Comparison of ENCODE assay signal across 8 cellular contexts in genomic region chr1:182781849-182782586, GRCh38. TPM values are rescaled to one million over a fixed set of nuclear protein-coding genes. Genes with fewer than 3 reads are reported as not detected.
DNase-seq lines count a peak whose midpoint lies in the region; ATAC-seq and TF ChIP-seq lines count a peak whose summit lies in the region.

No MANE protein-coding gene starts in this region.

- no peaks in the 10 kb centered on the region for H3K36me3 Mint-ChIP-seq in endodermal cell (ENCODE audit: low read depth)

- H3K27ac ChIP-seq in AG04450 (ENCODE audit: low read depth, low read length) (no peak overlapping the region), endodermal cell (ENCODE audit: low read depth, low read length) (no peak overlapping the region)

- peaks cover 20% of the 10 kb centered on the region for H3K4me1 Mint-ChIP-seq in endodermal cell

- no peak overlapping the region for H3K27ac Mint-ChIP-seq in endodermal cell

- H3K27me3 ChIP-seq in AG04450 (ENCODE audit: control insufficient read depth, insufficient read depth, low read length): peaks cover 5% of the 10 kb centered on the region
- H3K27me3 ChIP-seq in endodermal cell (ENCODE audit: control insufficient read depth, insufficient read depth, low read length, poor library complexity, severe bottlenecking): peaks cover 1% of the 10 kb centered on the region

- no peaks in the 10 kb centered on the region for H3K9me3 Mint-ChIP-seq in endodermal cell

- POLR2A ChIA-PET in AG04450 (lab: Yijun Ruan, JAX): no interaction called here

- no peak overlapping the region for H3K9ac ChIP-seq in endodermal cell (ENCODE audit: extremely low read depth, low read length, poor library complexity, severe bottlenecking)

- ATAC-seq in GM18873 (IDR thresholded peaks at IDR 0.05; ENCODE audit: low FRiP score, unreplicated experiment): peak; percentile 62

- H3K4me3 Mint-ChIP-seq in endodermal cell: no peak overlapping the region

- no peaks in the 10 kb centered on the region for H3K36me3 ChIP-seq in endodermal cell (ENCODE audit: control insufficient read depth, insufficient read depth, low read length)

- DNase-seq in AG04450 (ENCODE audit: low read depth, low spot score) (no peak), HPDE6-E6E7 (ENCODE audit: extremely low spot score) (peak; percentile 51), NOMO-1 (lab: John Stamatoyannopoulos, UW; ENCODE audit: unreplicated experiment in 2 of 2) (peak; percentile 58 to 69), endodermal cell (peak; percentile 93), mucosa of gallbladder (ENCODE audit: low spot score) (peak; percentile 69)
- peak; percentile 24 to 48 for DNase-seq in activated CD8-positive, alpha-beta memory T cell treated with anti-CD3 and anti-CD28 coated beads for 1 hour (ENCODE audit: extremely low read depth in 1 of 2, low read depth in 1 of 2)
- peak; percentile 41 to 61 for DNase-seq in stimulated activated CD8-positive, alpha-beta memory T cell treated with anti-CD3 and anti-CD28 coated beads, Interleukin-7, amount 100 ng/mL, for 48 hours (ENCODE audit: extremely low read depth in 1 of 2, low read depth in 1 of 2)

- H3K9me3 ChIP-seq in AG04450 (ENCODE audit: control insufficient read depth, insufficient read depth, low read length) (no peaks in the 10 kb centered on the region), endodermal cell (ENCODE audit: control insufficient read depth, low read length) (no peaks in the 10 kb centered on the region)

- peak; percentile 59 for TF ChIP-seq CTCF in AG04450 (IDR thresholded peaks at IDR 0.05; ENCODE audit: low read depth, low read length)
- peak; percentile 92 for TF ChIP-seq CTCF in endodermal cell (conservative IDR thresholded peaks at IDR 0.05)

- peaks cover 3% of the 10 kb centered on the region for H3K27me3 Mint-ChIP-seq in endodermal cell (ENCODE audit: insufficient read depth)

- 55 to 62% methylated on average over 5 to 6 of the region's 6 CpGs for WGBS in endodermal cell (ENCODE audit: insufficient coverage in 1 of 2, insufficient read length in 1 of 2), 2 experiments

- no peak overlapping the region for H3K4me3 ChIP-seq in AG04450 (ENCODE audit: low read depth, low read length)
- no peak overlapping the region for H3K4me3 ChIP-seq in endodermal cell (ENCODE audit: low read length)

- H3K4me1 ChIP-seq in endodermal cell (ENCODE audit: control insufficient read depth, insufficient read depth, low read length): no peaks in the 10 kb centered on the region

- CTCF ChIA-PET in AG04450 (lab: Charles Lee): interaction anchor here (0.6 to 12.2 kb wide), 22 partner anchors 10 to 394 kb away, joined by 3 to 552 read pairs (median 4); partner anchors contain the start of gene RNASEL

RNA-seq across cellular contexts. Expression of gene NPL, which starts 7.6 kb away (rescaled TPM):
- 0.48 and 0.55 TPM in 2 replicates for polyA plus RNA-seq in AG04450 (2011; rRNA removed)
- 0.30 and 0.64 TPM in 2 replicates for polyA minus RNA-seq in AG04450 (2011; rRNA and poly(A)+ RNA removed)
- total RNA-seq in endodermal cell: 1 to 10 TPM; 5.8 to 8.7 TPM
- polyA plus RNA-seq in endodermal cell (2013, experiment 1 of 2): 3.8 TPM
- polyA plus RNA-seq in endodermal cell (2013, experiment 2 of 2): 3.3 TPM
- total RNA-seq in mucosa of gallbladder: 19.3 TPM

RNA-seq across cellular contexts. Expression of gene DHX9, which starts 57.1 kb away (rescaled TPM):
- polyA plus RNA-seq in AG04450 (2011; rRNA removed): 159 and 191 TPM in 2 replicates
- polyA minus RNA-seq in AG04450 (2011; rRNA and poly(A)+ RNA removed): 166 and 201 TPM in 2 replicates
- 100 to 1,000 TPM; 264 to 278 TPM for total RNA-seq in endodermal cell
- polyA plus RNA-seq in endodermal cell (2013, experiment 1 of 2): 181 TPM
- polyA plus RNA-seq in endodermal cell (2013, experiment 2 of 2): 176 TPM
- total RNA-seq in mucosa of gallbladder: 113 TPM
